In the genomic region with DNA sequence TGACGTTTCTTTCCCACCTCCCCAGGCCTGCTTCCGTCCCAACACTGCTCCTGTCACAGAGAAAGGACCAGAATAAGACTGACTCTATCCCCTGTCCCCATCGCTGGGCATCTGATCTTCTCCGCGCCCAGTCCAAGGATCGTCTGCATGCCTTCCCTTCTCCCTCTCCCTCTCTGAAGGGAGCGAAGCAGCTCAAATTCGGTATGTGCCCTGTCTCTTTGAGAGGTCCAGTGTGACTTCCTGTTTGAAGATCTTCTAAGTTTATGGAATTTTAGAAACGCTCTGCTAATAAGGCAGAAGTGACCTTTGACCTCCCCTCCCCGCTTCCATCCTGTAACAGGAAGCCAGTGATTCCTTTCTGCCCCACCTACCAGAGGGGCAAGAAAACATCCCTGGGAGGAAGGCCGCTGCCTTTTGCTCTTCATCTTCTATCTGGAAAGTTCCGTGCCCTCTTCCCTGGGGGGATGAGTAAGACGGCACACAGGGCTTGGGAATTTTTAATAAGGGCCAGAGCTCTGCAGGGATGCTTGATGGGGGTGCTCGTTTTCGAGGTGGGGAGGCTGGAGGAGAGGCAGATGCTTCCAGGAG, we compare ENCODE assay signal across 14 cellular contexts. TPM values are rescaled to one million over a fixed set of nuclear protein-coding genes. Genes with fewer than 3 reads are reported as not detected.
A peak's percentile ranks its signal among the peaks of the same experiment; 100 is the strongest.
DNase-seq lines count a peak whose midpoint lies in the region; ATAC-seq and TF ChIP-seq lines count a peak whose summit lies in the region.
"Had no signal": no experiment of that assay in that cellular context is flagged by ENCODE, and none has a peak within 500 bp of the region (broad histone marks: within the 10 kb centered on the region; RNA-seq: fewer than 3 reads in every experiment).

No MANE protein-coding gene starts in this region.

- no peak for ATAC-seq in Right ventricle myocardium superior (ENCODE audit: poor library complexity)
- no peak for ATAC-seq in HG02610 (IDR thresholded peaks at IDR 0.05; ENCODE audit: unreplicated experiment)

- H3K36me3 ChIP-seq in BE2C (no peaks in the 10 kb centered on the region), adrenal gland (replicated peaks in 1 of 2) (no peaks in the 10 kb centered on the region), neuronal stem cell (replicated peaks in 1 of 2; ENCODE audit: control insufficient read depth in 2 of 2, insufficient read depth in 2 of 2, low read length in 2 of 2) (no peaks in the 10 kb centered on the region)
- H3K36me3 ChIP-seq: prostate gland had no signal

- no peak overlapping the region for H3K18ac ChIP-seq in neuronal stem cell (ENCODE audit: low read length)

- H3K79me1 ChIP-seq in neuronal stem cell (ENCODE audit: low read depth, low read length) = no peaks in the 10 kb centered on the region

- no peak overlapping the region for H3K4me2 ChIP-seq in neuronal stem cell (ENCODE audit: insufficient read depth, low read length, poor library complexity, severe bottlenecking)

- intact Hi-C loops in adrenal gland (cut with DNase I) (no loop called here), Right ventricle myocardium superior (cut with DNase I) (no loop called here)

- no peak overlapping the region for H3K9ac ChIP-seq in neuronal stem cell (ENCODE audit: low read depth, low read length, poor library complexity)

- H2BK120ac ChIP-seq in neuronal stem cell (ENCODE audit: low read depth, low read length) = no peak overlapping the region

- H3K27ac ChIP-seq in adrenal gland (peak overlapping the region in 3 of 5 donors; percentile 18 to 89 (median 74)), neuronal stem cell (replicated peaks; ENCODE audit: low read length) (no peak overlapping the region)
- H3K27ac ChIP-seq: prostate gland, tibial artery had no signal

- peak overlapping the region; percentile 31 for H2AFZ ChIP-seq in neuronal stem cell (ENCODE audit: low read length)

- TF ChIP-seq CTCF in BE2C (IDR thresholded peaks at IDR 0.05; ENCODE audit: low read depth, low read length) = no peak
- no peak for TF ChIP-seq CTCF in adrenal gland (IDR thresholded peaks at IDR 0.05)

- H2BK5ac ChIP-seq in neuronal stem cell (ENCODE audit: low read length) = no peak overlapping the region

- DNase-seq in BE2C = peak; percentile 5
- peak in 6 of 7 donors; percentile 39 to 88 (median 66) for DNase-seq in adrenal gland
- DNase-seq in Right ventricle myocardium superior = peak; percentile 44
- DNase-seq in neuronal stem cell (ENCODE audit: low spot score) = no peak
- DNase-seq in central memory CD4-positive, alpha-beta T cell = no peak
- no peak for DNase-seq in A172 (ENCODE audit: low spot score)
- DNase-seq in DMS79 treated with DMSO at 0.1 percent for 48 hours (lab: John Stamatoyannopoulos, UW) = no peak
- DNase-seq: activated CD4-positive, alpha-beta T cell treated with anti-CD3 and anti-CD28 coated beads, Interleukin-2, amount 10 ng/mL, durations not matched to agents 24 days and 14 days; cortex of kidney had no signal

- 59 to 73% (median 68%) methylated on average over 15 of the region's 15 CpGs for WGBS in adrenal gland, 4 donors
- WGBS in neuronal stem cell (ENCODE audit: extremely low coverage in 2 of 2, insufficient read length in 2 of 2, insufficient replicate concordance in 1 of 2), 2 donors = no CpG with 5 or more reads among the region's 15 CpGs

- H3K4me3 ChIP-seq in BE2C (ENCODE audit: low read depth, low read length) (no peak overlapping the region), adrenal gland (no peak overlapping the region), neuronal stem cell (ENCODE audit: low read length in 2 of 2) (no peak overlapping the region)
- H3K4me3 ChIP-seq: lung, prostate gland, tibial artery had no signal

- H2BK15ac ChIP-seq in neuronal stem cell (ENCODE audit: low read length) = peak overlapping the region; percentile 32

- H3K4me1 ChIP-seq in BE2C (no peaks in the 10 kb centered on the region), adrenal gland (replicated peaks in 1 of 2) (peaks cover 0 to 5% of the 10 kb centered on the region in 2 donors), neuronal stem cell (ENCODE audit: control insufficient read depth in 2 of 2, insufficient read depth in 1 of 2, low read depth in 1 of 2, low read length in 2 of 2) (peaks cover 4 to 7% of the 10 kb centered on the region in 2 donors)
- H3K4me1 ChIP-seq: prostate gland had no signal

- H4K91ac ChIP-seq in neuronal stem cell (ENCODE audit: low read depth, low read length, poor library complexity) = no peak overlapping the region

- peak overlapping the region; percentile 3 for H2AK5ac ChIP-seq in neuronal stem cell (ENCODE audit: low read depth, low read length)

- H3K9me3 ChIP-seq in BE2C (no peaks in the 10 kb centered on the region), adrenal gland (replicated peaks in 1 of 3) (no peaks in the 10 kb centered on the region), neuronal stem cell (replicated peaks in 1 of 2; ENCODE audit: control insufficient read depth in 2 of 2, insufficient read depth in 1 of 2, low read depth in 1 of 2, low read length in 2 of 2) (no peaks in the 10 kb centered on the region)
- H3K9me3 ChIP-seq: prostate gland had no signal

- H3K27me3 ChIP-seq in BE2C (no peaks in the 10 kb centered on the region), adrenal gland (no peaks in the 10 kb centered on the region), neuronal stem cell (ENCODE audit: control insufficient read depth in 3 of 3, insufficient read depth in 3 of 3, low read depth in 1 of 3, low read length in 3 of 3) (no peaks in the 10 kb centered on the region)

- no peak overlapping the region for H3K14ac ChIP-seq in neuronal stem cell (ENCODE audit: low read length)

- no peak for TF ChIP-seq POLR2A in adrenal gland (IDR thresholded peaks at IDR 0.05)

- no peak overlapping the region for H2BK12ac ChIP-seq in neuronal stem cell (ENCODE audit: low read length)

- no peak overlapping the region for H3K23ac ChIP-seq in neuronal stem cell (ENCODE audit: low read depth, low read length, poor library complexity)

- no peak overlapping the region for H3K4ac ChIP-seq in neuronal stem cell (ENCODE audit: low read length)

- H4K8ac ChIP-seq in neuronal stem cell (ENCODE audit: low read depth, low read length) = no peak overlapping the region

RNA-seq across cellular contexts. Expression of a gene that starts 40.7 kb away (rescaled TPM):
- polyA plus RNA-seq in BE2C (2012; ENCODE audit: insufficient read depth, insufficient read length, low read depth) = 32.9 TPM
- 100 to 1,000 TPM in 1 of 8 donors, 10 to 100 TPM in 3, not detected in 4; 20.2 to 101 (median 59.5) TPM for total RNA-seq in adrenal gland
- not detected for polyA plus RNA-seq in adrenal gland
- total RNA-seq in Right ventricle myocardium superior = 351 TPM
- not detected for polyA plus RNA-seq in neuronal stem cell (2013, experiment 1 of 2)
- not detected for polyA plus RNA-seq in neuronal stem cell (2013, experiment 2 of 2)
- total RNA-seq in A172 (2014; rRNA removed; shearing (Covaris generic)) = not detected in 2 replicates
- total RNA-seq: prostate gland had no signal
- polyA plus RNA-seq: AG04450, lung had no signal

Comparison
In these comparisons a context has a peak if more than half of its experiments do, and no peak if none do; other contexts are left out.
1. DNase-seq: peak in BE2C (single experiment), adrenal gland (6 of 7) and Right ventricle myocardium superior (single experiment); none in neuronal stem cell (single experiment), central memory CD4-positive, alpha-beta T cell (single experiment), A172 (single experiment) and DMS79 treated with DMSO at 0.1 percent for 48 hours (single experiment).